8 cellular contexts compared by ENCODE assay signal in the genomic region with DNA sequence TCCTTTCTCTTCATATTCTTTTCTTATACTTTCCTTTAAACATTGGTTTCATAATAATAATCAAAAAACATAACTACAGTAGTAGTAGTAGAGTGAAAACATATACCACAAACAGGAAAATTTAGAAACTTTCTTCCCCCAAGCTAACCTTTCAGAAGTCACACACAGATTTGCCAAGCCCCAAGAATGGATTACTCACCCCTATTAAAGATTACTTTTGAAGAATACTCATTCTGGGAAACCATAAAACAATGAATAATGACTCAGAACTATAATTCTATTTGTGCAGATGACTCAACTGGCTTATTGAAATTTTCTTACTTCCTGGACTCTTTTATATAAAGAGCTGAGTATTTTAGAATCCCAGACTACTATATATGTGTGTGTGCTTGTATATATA.
A peak's percentile ranks its signal among the peaks of the same experiment; 100 is the strongest.
DNase-seq lines count a peak whose midpoint lies in the region; ATAC-seq and TF ChIP-seq lines count a peak whose summit lies in the region.

No MANE protein-coding gene starts in this region.

- no peak overlapping the region; a peak in 1 of 7 replicates for H3K27ac Mint-ChIP-seq in H9

- H4K91ac ChIP-seq in H9 (ENCODE audit: insufficient read length, low read depth, low read length), result no peak overlapping the region

- no peak overlapping the region for H2BK12ac ChIP-seq in H9 (ENCODE audit: insufficient read length, low read depth, low read length)

- DNase-seq in GM03348 (ENCODE audit: low spot score) (peak; percentile 48), HT1080 (ENCODE audit: low read depth) (peak; percentile 95), fibroblast of the conjunctiva (ENCODE audit: low read depth) (peak; percentile 48), islet precursor cell (no peak), H9 (no peak), 8988T (no peak), NCI-H2227 (lab: John Stamatoyannopoulos, UW; ENCODE audit: unreplicated experiment) (no peak)

- no peak overlapping the region for H3T11ph ChIP-seq in H9 (ENCODE audit: low read length)

- peaks cover 3% of the 10 kb centered on the region; the same call in 1 of the 2 replicates for H3K4me1 ChIP-seq in H9 (ENCODE audit: insufficient read depth, low read length)

- H2BK5ac ChIP-seq in H9 (ENCODE audit: insufficient read length, low read length), result no peak overlapping the region

- no peak overlapping the region for H4K8ac ChIP-seq in H9 (replicated peaks; ENCODE audit: insufficient read length, low read depth, low read length)

- H2AK5ac ChIP-seq in H9 (ENCODE audit: insufficient read length, low read length), result no peak overlapping the region

- peak; percentile 80 for ATAC-seq in GM21723 (IDR thresholded peaks at IDR 0.05; ENCODE audit: unreplicated experiment)

- no peak overlapping the region for H4K5ac ChIP-seq in H9 (ENCODE audit: insufficient read length, low read depth, low read length)

- H3K14ac ChIP-seq in H9 (ENCODE audit: insufficient read depth, low read length), result no peak overlapping the region

- peaks cover 8 to 23% (median 13%) of the 10 kb centered on the region in 3 experiments for H3K36me3 Mint-ChIP-seq in H9 (ENCODE audit: insufficient read depth in 1 of 3, low read depth in 3 of 3)

- no peak overlapping the region for H2BK15ac ChIP-seq in H9 (ENCODE audit: low read depth, low read length)

- no peak overlapping the region for H3K27ac ChIP-seq in H9 (ENCODE audit: insufficient read length, low read depth, low read length)

- H3K4ac ChIP-seq in H9 (ENCODE audit: low read depth, low read length), result no peak overlapping the region

- no peaks in the 10 kb centered on the region for H3K27me3 Mint-ChIP-seq in H9 (ENCODE audit: low read depth)

- no peaks in the 10 kb centered on the region for H3K23me2 ChIP-seq in H9 (ENCODE audit: insufficient read length, low read depth, low read length, poor library complexity, severe bottlenecking)

- H3K79me1 ChIP-seq in H9 (ENCODE audit: insufficient read depth, low read depth, low read length, poor library complexity, severe bottlenecking), result no peaks in the 10 kb centered on the region

- H3K9ac ChIP-seq in H9 (ENCODE audit: extremely low read depth, insufficient read length, low read length), result no peak overlapping the region

- peaks cover 37 to 54% of the 10 kb centered on the region in 2 experiments for H3K4me1 Mint-ChIP-seq in H9

- H2BK20ac ChIP-seq in H9 (ENCODE audit: low read depth, low read length, poor library complexity, severe bottlenecking), result no peak overlapping the region

- H3K18ac ChIP-seq in H9 (ENCODE audit: insufficient read length, low read depth, low read length), result no peak overlapping the region

- no peaks in the 10 kb centered on the region for H3K27me3 ChIP-seq in H9 (ENCODE audit: insufficient read depth, low read length)

- H3K79me2 ChIP-seq in H9 (ENCODE audit: insufficient read depth, low read length), result no peaks in the 10 kb centered on the region

- H3K4me2 ChIP-seq in H9 (ENCODE audit: insufficient read depth, insufficient read length, low read length), result no peak overlapping the region

- no peak overlapping the region for H2AFZ ChIP-seq in H9 (ENCODE audit: low read length)

- no peak overlapping the region; a peak in 1 of 5 replicates for H3K4me3 Mint-ChIP-seq in H9

- no peak overlapping the region for H3K23ac ChIP-seq in H9 (ENCODE audit: insufficient read length, low read depth, low read length)

- H3K9me3 ChIP-seq in H9 (ENCODE audit: control insufficient read depth, low read depth, low read length), result no peaks in the 10 kb centered on the region

- no peaks in the 10 kb centered on the region for H4K20me1 ChIP-seq in H9 (ENCODE audit: control insufficient read depth, insufficient read depth, insufficient read length)

- TF ChIP-seq CTCF in H9 (conservative IDR thresholded peaks at IDR 0.05), result no peak

- peaks cover 8 to 15% of the 10 kb centered on the region in 2 experiments for H3K9me3 Mint-ChIP-seq in H9

- no peak overlapping the region for H2BK120ac ChIP-seq in H9 (ENCODE audit: low read depth, low read length, poor library complexity, severe bottlenecking)

- no peak overlapping the region for H3K56ac ChIP-seq in H9 (ENCODE audit: insufficient read length, low read depth, low read length)

Comparison
In these comparisons a context has a peak if more than half of its experiments do, and no peak if none do; other contexts are left out.
1. DNase-seq: peak in GM03348 (single experiment), HT1080 (single experiment) and fibroblast of the conjunctiva (single experiment); none in islet precursor cell (single experiment), H9 (single experiment), 8988T (single experiment) and NCI-H2227 (single experiment).